ENCODE assay signal across 8 cellular contexts in genomic region chr17:17042851-17043667, GRCh38. TPM values are rescaled to one million over a fixed set of nuclear protein-coding genes. Genes with fewer than 3 reads are reported as not detected.
DNase-seq lines count a peak whose midpoint lies in the region; TF ChIP-seq lines count a peak whose summit lies in the region.

No MANE protein-coding gene starts in this region.

- in situ Hi-C loops in GM13976 (cut with MboI; ENCODE audit: low sequenced_read_pairs, unreplicated experiment) = no loop called here

- WGBS in thyroid gland, 2 donors = 1% methylated on average over 30 to 33 of the region's 42 CpGs

- peak overlapping the region; percentile 79 for H3K4me3 Mint-ChIP-seq in dendritic cell treated with granulocyte-macrophage colony-stimulating factor and Interleukin-4, amounts not matched to agents 40 ng/mL and 50 ng/mL, for 4 days
- H3K4me3 Mint-ChIP-seq in mesothelial cell of epicardium = peak overlapping the region; percentile 94

- H3K4me1 Mint-ChIP-seq in dendritic cell treated with granulocyte-macrophage colony-stimulating factor and Interleukin-4, amounts not matched to agents 40 ng/mL and 50 ng/mL, for 4 days (ENCODE audit: low read depth) = peaks cover 54% of the 10 kb centered on the region
- peaks cover 40% of the 10 kb centered on the region for H3K4me1 Mint-ChIP-seq in mesothelial cell of epicardium

- peaks cover 14% of the 10 kb centered on the region for H3F3A ChIP-seq in SU-DHL-6 (ENCODE audit: insufficient read depth)

- H3K27me3 ChIP-seq in SU-DHL-6 (ENCODE audit: low read length) (no peaks in the 10 kb centered on the region), thyroid gland (no peaks in the 10 kb centered on the region)

- H3K9me3 Mint-ChIP-seq in dendritic cell treated with granulocyte-macrophage colony-stimulating factor and Interleukin-4, amounts not matched to agents 40 ng/mL and 50 ng/mL, for 4 days = no peaks in the 10 kb centered on the region
- peaks cover 4% of the 10 kb centered on the region for H3K9me3 Mint-ChIP-seq in mesothelial cell of epicardium

- H3K9ac ChIP-seq in SU-DHL-6 (ENCODE audit: low read length) = peak overlapping the region; percentile 62

- peak overlapping the region; percentile 70 for H3K27ac Mint-ChIP-seq in dendritic cell treated with granulocyte-macrophage colony-stimulating factor and Interleukin-4, amounts not matched to agents 40 ng/mL and 50 ng/mL, for 4 days
- H3K27ac Mint-ChIP-seq in mesothelial cell of epicardium = peak overlapping the region; percentile 97

- peaks cover 22 to 38% of the 10 kb centered on the region in 2 donors for H3K4me1 ChIP-seq in thyroid gland

- TF ChIP-seq CTCF in SU-DHL-6 (IDR thresholded peaks at IDR 0.05; ENCODE audit: insufficient read depth, low read length, poor library complexity, severe bottlenecking) (no peak), mesothelial cell of epicardium (IDR thresholded peaks at IDR 0.05; ENCODE audit: unreplicated experiment) (no peak), thyroid gland (IDR thresholded peaks at IDR 0.05) (no peak), GM13976 (IDR thresholded peaks at IDR 0.05; ENCODE audit: borderline replicate concordance, control extremely low read depth, extremely low read depth, insufficient read depth, missing control alignments) (no peak)

- peaks cover 36% of the 10 kb centered on the region for H3K27me3 Mint-ChIP-seq in dendritic cell treated with granulocyte-macrophage colony-stimulating factor and Interleukin-4, amounts not matched to agents 40 ng/mL and 50 ng/mL, for 4 days
- no peaks in the 10 kb centered on the region for H3K27me3 Mint-ChIP-seq in mesothelial cell of epicardium (ENCODE audit: low read depth)

- TF ChIP-seq POLR2A in thyroid gland (IDR thresholded peaks at IDR 0.05) = no peak

- no peak overlapping the region for H2AFZ ChIP-seq in SU-DHL-6 (ENCODE audit: low read depth, low read length, severe bottlenecking)

- no peaks in the 10 kb centered on the region for H3K9me2 ChIP-seq in SU-DHL-6 (replicated peaks; ENCODE audit: insufficient read depth, low read length)

- H3K27ac ChIP-seq in SU-DHL-6 (ENCODE audit: low read depth, low read length) (no peak overlapping the region), thyroid gland (peak overlapping the region; percentile 67 to 84 (median 77))

- H4K20me1 ChIP-seq in SU-DHL-6 (ENCODE audit: low read depth, low read length) = peaks cover 6% of the 10 kb centered on the region; the same call in 1 of the 2 replicates

- peaks cover 6% of the 10 kb centered on the region; the same call in 1 of the 2 replicates for H3K36me3 ChIP-seq in SU-DHL-6 (ENCODE audit: low read length)
- no peaks in the 10 kb centered on the region for H3K36me3 ChIP-seq in thyroid gland

- H3K4me3 ChIP-seq in SU-DHL-6 (ENCODE audit: insufficient read depth, low read length, poor library complexity, severe bottlenecking) = peak overlapping the region; percentile 70
- peak overlapping the region; percentile 56 to 74 (median 71) for H3K4me3 ChIP-seq in thyroid gland (replicated peaks in 1 of 3)

- H3K79me2 ChIP-seq in SU-DHL-6 (ENCODE audit: insufficient read depth, low read length) = peaks cover 33% of the 10 kb centered on the region

- peak overlapping the region; percentile 53 for H3K4me2 ChIP-seq in SU-DHL-6 (ENCODE audit: low read depth, low read length, poor library complexity, severe bottlenecking)

- H3K36me3 Mint-ChIP-seq in dendritic cell treated with granulocyte-macrophage colony-stimulating factor and Interleukin-4, amounts not matched to agents 40 ng/mL and 50 ng/mL, for 4 days (ENCODE audit: low read depth) = no peaks in the 10 kb centered on the region
- peaks cover 5% of the 10 kb centered on the region for H3K36me3 Mint-ChIP-seq in mesothelial cell of epicardium

- DNase-seq in activated effector memory CD4-positive, alpha-beta T cell treated with anti-CD3 and anti-CD28 coated beads, Interleukin-2, amount 50 U/mL, for 16 hours = peak; percentile 73
- no peak for DNase-seq in activated effector memory CD4-positive, alpha-beta T cell treated with Interleukin-2 at 50 U/mL for 16 hours
- DNase-seq in mesothelial cell of epicardium (ENCODE audit: low spot score in 2 of 2, unreplicated experiment in 2 of 2) = no peak
- DNase-seq in thyroid gland = peak; percentile 37 to 46
- no peak for DNase-seq in NCI-H1092 treated with DMSO at 0.1 percent for 48 hours (lab: John Stamatoyannopoulos, UW)
- no peak for DNase-seq in GM13976 (ENCODE audit: low spot score)

- H3K9me3 ChIP-seq in SU-DHL-6 (ENCODE audit: insufficient read depth, low read length) = no peaks in the 10 kb centered on the region
- no peaks in the 10 kb centered on the region for H3K9me3 ChIP-seq in thyroid gland

- intact Hi-C loops in dendritic cell treated with granulocyte-macrophage colony-stimulating factor and Interleukin-4, amounts not matched to agents 40 ng/mL and 50 ng/mL, for 4 days (cut with micrococcal nuclease) = no loop called here
- intact Hi-C loops in thyroid gland (cut with DNase I) = no loop called here

RNA-seq across cellular contexts. Expression of gene MPRIP, which starts 0.8 kb away (rescaled TPM):
- total RNA-seq in mesothelial cell of epicardium = 224 to 228 TPM (median 225 TPM) in 3 replicates
- total RNA-seq in thyroid gland = 100 to 1,000 TPM; 130 to 244 (median 155) TPM

Comparison
In these comparisons a context has a peak if more than half of its experiments do, and no peak if none do; other contexts are left out.
1. DNase-seq: peak in activated effector memory CD4-positive, alpha-beta T cell treated with anti-CD3 and anti-CD28 coated beads, Interleukin-2, amount 50 U/mL, for 16 hours (single experiment) and thyroid gland (2 of 2); none in activated effector memory CD4-positive, alpha-beta T cell treated with Interleukin-2 at 50 U/mL for 16 hours (single experiment), mesothelial cell of epicardium (0 of 2), NCI-H1092 treated with DMSO at 0.1 percent for 48 hours (single experiment) and GM13976 (single experiment).